ENCODE assay signal across 1 cellular context in the genomic region with DNA sequence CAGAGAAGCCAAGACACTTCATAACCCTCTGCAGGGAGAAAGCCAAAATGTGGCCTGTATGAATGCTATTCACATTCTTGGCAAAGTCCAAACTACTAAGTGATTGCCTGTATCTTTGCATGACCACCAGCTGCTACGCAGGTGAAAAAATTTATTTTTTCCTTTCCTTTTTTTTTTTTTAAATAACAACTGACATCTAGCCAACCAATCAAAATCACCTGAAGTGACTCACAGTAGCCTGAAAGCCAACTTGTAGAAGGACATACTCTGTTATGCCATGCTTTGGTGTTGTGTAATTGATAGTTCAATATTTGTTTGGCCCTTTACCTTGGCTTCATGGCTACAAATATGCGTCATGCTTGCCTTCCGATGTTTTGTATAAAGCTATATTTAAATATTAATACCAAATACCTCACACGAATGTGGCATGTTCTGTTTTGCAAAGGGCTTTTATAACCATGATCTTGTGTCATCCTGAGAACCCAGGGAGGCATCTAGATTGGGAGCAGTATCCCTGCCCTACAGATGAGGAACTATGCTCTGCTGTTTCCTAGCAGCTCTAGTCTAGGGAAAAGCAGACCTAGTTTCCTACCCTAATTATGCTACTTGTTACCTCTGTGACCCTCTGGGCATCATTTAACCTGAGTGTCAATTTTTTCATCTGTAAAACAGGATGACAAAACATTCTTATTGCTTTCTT.
A peak's percentile ranks its signal among the peaks of the same experiment; 100 is the strongest.
TF ChIP-seq lines count a peak whose summit lies in the region.

No MANE protein-coding gene starts in this region.

TF ChIP-seq in HepG2, 621 proteins besides CTCF, POLR2A, EP300 and RAD21 (continued from another document and continues in another):
- TF ChIP-seq TMF1 (CRISPR knock-in tag; IDR thresholded peaks at IDR 0.05; ENCODE audit: low read depth) (no peak), IKZF4 (CRISPR knock-in tag; IDR thresholded peaks at IDR 0.05; ENCODE audit: borderline replicate concordance, low read depth, not compliant biosample characterization) (no peak), NR2F1 (CRISPR knock-in tag; IDR thresholded peaks at IDR 0.05) (peak; percentile 29 to 80; a peak in 2 of 4 replicates), SP140L (CRISPR knock-in tag; IDR thresholded peaks at IDR 0.05; ENCODE audit: borderline replicate concordance) (no peak), KAT7 (CRISPR knock-in tag; IDR thresholded peaks at IDR 0.05; ENCODE audit: borderline replicate concordance) (no peak), JDP2 (CRISPR knock-in tag; IDR thresholded peaks at IDR 0.05; ENCODE audit: borderline replicate concordance) (no peak), GATA4 (IDR thresholded peaks at IDR 0.05; ENCODE audit: borderline replicate concordance, low read depth) (0 out of 2 replicates have a peak, but pooled peaks have one; percentile 53), ISX (CRISPR knock-in tag; conservative IDR thresholded peaks at IDR 0.05) (no peak), ZNF160 (CRISPR knock-in tag; IDR thresholded peaks at IDR 0.05) (no peak), ZNF569 (CRISPR knock-in tag; IDR thresholded peaks at IDR 0.05; ENCODE audit: borderline replicate concordance) (no peak), MAFK (conservative IDR thresholded peaks at IDR 0.05 in 1 of 2, IDR thresholded peaks at IDR 0.05 in 1 of 2; ENCODE audit: low read length in 2 of 2) (no peak), MED8 (CRISPR knock-in tag; IDR thresholded peaks at IDR 0.05; ENCODE audit: insufficient replicate concordance) (no peak), JUNB (CRISPR knock-in tag; IDR thresholded peaks at IDR 0.05; ENCODE audit: borderline replicate concordance) (no peak), GATAD1 (CRISPR knock-in tag; IDR thresholded peaks at IDR 0.05) (no peak), ZFP41 (CRISPR knock-in tag; IDR thresholded peaks at IDR 0.05; ENCODE audit: borderline replicate concordance) (no peak), ZNF547 (CRISPR knock-in tag; IDR thresholded peaks at IDR 0.05) (no peak), SAP130 (CRISPR knock-in tag; IDR thresholded peaks at IDR 0.05; ENCODE audit: low read depth) (peak; percentile 75), AKAP8 (CRISPR knock-in tag; IDR thresholded peaks at IDR 0.05) (no peak)
- TF ChIP-seq, protein P1, sequence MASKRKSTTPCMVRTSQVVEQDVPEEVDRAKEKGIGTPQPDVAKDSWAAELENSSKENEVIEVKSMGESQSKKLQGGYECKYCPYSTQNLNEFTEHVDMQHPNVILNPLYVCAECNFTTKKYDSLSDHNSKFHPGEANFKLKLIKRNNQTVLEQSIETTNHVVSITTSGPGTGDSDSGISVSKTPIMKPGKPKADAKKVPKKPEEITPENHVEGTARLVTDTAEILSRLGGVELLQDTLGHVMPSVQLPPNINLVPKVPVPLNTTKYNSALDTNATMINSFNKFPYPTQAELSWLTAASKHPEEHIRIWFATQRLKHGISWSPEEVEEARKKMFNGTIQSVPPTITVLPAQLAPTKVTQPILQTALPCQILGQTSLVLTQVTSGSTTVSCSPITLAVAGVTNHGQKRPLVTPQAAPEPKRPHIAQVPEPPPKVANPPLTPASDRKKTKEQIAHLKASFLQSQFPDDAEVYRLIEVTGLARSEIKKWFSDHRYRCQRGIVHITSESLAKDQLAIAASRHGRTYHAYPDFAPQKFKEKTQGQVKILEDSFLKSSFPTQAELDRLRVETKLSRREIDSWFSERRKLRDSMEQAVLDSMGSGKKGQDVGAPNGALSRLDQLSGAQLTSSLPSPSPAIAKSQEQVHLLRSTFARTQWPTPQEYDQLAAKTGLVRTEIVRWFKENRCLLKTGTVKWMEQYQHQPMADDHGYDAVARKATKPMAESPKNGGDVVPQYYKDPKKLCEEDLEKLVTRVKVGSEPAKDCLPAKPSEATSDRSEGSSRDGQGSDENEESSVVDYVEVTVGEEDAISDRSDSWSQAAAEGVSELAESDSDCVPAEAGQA (IDR thresholded peaks at IDR 0.05; ENCODE audit: low read depth), result peak; percentile 43; the same call in 1 of the 2 replicates
- TF ChIP-seq, protein P1 (CRISPR knock-in tag; IDR thresholded peaks at IDR 0.05; ENCODE audit: borderline replicate concordance), result no peak
- TF ChIP-seq, protein P2, sequence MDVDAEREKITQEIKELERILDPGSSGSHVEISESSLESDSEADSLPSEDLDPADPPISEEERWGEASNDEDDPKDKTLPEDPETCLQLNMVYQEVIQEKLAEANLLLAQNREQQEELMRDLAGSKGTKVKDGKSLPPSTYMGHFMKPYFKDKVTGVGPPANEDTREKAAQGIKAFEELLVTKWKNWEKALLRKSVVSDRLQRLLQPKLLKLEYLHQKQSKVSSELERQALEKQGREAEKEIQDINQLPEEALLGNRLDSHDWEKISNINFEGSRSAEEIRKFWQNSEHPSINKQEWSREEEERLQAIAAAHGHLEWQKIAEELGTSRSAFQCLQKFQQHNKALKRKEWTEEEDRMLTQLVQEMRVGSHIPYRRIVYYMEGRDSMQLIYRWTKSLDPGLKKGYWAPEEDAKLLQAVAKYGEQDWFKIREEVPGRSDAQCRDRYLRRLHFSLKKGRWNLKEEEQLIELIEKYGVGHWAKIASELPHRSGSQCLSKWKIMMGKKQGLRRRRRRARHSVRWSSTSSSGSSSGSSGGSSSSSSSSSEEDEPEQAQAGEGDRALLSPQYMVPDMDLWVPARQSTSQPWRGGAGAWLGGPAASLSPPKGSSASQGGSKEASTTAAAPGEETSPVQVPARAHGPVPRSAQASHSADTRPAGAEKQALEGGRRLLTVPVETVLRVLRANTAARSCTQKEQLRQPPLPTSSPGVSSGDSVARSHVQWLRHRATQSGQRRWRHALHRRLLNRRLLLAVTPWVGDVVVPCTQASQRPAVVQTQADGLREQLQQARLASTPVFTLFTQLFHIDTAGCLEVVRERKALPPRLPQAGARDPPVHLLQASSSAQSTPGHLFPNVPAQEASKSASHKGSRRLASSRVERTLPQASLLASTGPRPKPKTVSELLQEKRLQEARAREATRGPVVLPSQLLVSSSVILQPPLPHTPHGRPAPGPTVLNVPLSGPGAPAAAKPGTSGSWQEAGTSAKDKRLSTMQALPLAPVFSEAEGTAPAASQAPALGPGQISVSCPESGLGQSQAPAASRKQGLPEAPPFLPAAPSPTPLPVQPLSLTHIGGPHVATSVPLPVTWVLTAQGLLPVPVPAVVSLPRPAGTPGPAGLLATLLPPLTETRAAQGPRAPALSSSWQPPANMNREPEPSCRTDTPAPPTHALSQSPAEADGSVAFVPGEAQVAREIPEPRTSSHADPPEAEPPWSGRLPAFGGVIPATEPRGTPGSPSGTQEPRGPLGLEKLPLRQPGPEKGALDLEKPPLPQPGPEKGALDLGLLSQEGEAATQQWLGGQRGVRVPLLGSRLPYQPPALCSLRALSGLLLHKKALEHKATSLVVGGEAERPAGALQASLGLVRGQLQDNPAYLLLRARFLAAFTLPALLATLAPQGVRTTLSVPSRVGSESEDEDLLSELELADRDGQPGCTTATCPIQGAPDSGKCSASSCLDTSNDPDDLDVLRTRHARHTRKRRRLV (CRISPR knock-in tag; IDR thresholded peaks at IDR 0.05), result no peak
- TF ChIP-seq, protein P3, sequence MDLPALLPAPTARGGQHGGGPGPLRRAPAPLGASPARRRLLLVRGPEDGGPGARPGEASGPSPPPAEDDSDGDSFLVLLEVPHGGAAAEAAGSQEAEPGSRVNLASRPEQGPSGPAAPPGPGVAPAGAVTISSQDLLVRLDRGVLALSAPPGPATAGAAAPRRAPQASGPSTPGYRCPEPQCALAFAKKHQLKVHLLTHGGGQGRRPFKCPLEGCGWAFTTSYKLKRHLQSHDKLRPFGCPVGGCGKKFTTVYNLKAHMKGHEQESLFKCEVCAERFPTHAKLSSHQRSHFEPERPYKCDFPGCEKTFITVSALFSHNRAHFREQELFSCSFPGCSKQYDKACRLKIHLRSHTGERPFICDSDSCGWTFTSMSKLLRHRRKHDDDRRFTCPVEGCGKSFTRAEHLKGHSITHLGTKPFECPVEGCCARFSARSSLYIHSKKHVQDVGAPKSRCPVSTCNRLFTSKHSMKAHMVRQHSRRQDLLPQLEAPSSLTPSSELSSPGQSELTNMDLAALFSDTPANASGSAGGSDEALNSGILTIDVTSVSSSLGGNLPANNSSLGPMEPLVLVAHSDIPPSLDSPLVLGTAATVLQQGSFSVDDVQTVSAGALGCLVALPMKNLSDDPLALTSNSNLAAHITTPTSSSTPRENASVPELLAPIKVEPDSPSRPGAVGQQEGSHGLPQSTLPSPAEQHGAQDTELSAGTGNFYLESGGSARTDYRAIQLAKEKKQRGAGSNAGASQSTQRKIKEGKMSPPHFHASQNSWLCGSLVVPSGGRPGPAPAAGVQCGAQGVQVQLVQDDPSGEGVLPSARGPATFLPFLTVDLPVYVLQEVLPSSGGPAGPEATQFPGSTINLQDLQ (CRISPR knock-in tag; IDR thresholded peaks at IDR 0.05), result no peak
- TF ChIP-seq, protein P4, sequence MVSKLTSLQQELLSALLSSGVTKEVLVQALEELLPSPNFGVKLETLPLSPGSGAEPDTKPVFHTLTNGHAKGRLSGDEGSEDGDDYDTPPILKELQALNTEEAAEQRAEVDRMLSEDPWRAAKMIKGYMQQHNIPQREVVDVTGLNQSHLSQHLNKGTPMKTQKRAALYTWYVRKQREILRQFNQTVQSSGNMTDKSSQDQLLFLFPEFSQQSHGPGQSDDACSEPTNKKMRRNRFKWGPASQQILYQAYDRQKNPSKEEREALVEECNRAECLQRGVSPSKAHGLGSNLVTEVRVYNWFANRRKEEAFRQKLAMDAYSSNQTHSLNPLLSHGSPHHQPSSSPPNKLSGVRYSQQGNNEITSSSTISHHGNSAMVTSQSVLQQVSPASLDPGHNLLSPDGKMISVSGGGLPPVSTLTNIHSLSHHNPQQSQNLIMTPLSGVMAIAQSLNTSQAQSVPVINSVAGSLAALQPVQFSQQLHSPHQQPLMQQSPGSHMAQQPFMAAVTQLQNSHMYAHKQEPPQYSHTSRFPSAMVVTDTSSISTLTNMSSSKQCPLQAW (CRISPR knock-in tag; IDR thresholded peaks at IDR 0.05), result no peak
- TF ChIP-seq, protein P5, sequence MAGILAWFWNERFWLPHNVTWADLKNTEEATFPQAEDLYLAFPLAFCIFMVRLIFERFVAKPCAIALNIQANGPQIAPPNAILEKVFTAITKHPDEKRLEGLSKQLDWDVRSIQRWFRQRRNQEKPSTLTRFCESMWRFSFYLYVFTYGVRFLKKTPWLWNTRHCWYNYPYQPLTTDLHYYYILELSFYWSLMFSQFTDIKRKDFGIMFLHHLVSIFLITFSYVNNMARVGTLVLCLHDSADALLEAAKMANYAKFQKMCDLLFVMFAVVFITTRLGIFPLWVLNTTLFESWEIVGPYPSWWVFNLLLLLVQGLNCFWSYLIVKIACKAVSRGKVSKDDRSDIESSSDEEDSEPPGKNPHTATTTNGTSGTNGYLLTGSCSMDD (CRISPR knock-in tag; IDR thresholded peaks at IDR 0.05), result no peak
- TF ChIP-seq, protein P6, sequence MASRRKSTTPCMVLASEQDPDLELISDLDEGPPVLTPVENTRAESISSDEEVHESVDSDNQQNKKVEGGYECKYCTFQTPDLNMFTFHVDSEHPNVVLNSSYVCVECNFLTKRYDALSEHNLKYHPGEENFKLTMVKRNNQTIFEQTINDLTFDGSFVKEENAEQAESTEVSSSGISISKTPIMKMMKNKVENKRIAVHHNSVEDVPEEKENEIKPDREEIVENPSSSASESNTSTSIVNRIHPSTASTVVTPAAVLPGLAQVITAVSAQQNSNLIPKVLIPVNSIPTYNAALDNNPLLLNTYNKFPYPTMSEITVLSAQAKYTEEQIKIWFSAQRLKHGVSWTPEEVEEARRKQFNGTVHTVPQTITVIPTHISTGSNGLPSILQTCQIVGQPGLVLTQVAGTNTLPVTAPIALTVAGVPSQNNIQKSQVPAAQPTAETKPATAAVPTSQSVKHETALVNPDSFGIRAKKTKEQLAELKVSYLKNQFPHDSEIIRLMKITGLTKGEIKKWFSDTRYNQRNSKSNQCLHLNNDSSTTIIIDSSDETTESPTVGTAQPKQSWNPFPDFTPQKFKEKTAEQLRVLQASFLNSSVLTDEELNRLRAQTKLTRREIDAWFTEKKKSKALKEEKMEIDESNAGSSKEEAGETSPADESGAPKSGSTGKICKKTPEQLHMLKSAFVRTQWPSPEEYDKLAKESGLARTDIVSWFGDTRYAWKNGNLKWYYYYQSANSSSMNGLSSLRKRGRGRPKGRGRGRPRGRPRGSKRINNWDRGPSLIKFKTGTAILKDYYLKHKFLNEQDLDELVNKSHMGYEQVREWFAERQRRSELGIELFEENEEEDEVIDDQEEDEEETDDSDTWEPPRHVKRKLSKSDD (CRISPR knock-in tag; IDR thresholded peaks at IDR 0.05; ENCODE audit: low read depth), result no peak
- TF ChIP-seq, protein P7, sequence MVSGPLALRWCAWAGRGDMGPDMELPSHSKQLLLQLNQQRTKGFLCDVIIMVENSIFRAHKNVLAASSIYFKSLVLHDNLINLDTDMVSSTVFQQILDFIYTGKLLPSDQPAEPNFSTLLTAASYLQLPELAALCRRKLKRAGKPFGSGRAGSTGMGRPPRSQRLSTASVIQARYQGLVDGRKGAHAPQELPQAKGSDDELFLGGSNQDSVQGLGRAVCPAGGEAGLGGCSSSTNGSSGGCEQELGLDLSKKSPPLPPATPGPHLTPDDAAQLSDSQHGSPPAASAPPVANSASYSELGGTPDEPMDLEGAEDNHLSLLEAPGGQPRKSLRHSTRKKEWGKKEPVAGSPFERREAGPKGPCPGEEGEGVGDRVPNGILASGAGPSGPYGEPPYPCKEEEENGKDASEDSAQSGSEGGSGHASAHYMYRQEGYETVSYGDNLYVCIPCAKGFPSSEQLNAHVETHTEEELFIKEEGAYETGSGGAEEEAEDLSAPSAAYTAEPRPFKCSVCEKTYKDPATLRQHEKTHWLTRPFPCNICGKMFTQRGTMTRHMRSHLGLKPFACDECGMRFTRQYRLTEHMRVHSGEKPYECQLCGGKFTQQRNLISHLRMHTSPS (CRISPR knock-in tag; IDR thresholded peaks at IDR 0.05; ENCODE audit: low read depth), result 0 out of 2 replicates have a peak, but pooled peaks have one; percentile 59
